ENCODE assay signal across 8 cellular contexts in genomic region chr14:81401420-81402122, GRCh38. TPM values are rescaled to one million over a fixed set of nuclear protein-coding genes. Genes with fewer than 3 reads are reported as not detected.
DNase-seq lines count a peak whose midpoint lies in the region; ATAC-seq and TF ChIP-seq lines count a peak whose summit lies in the region.

No MANE protein-coding gene starts in this region.

- H3K36me3 Mint-ChIP-seq in natural killer cell treated with Interleukin-12 subunit alpha and Interleukin-12 subunit beta and Interleukin-15 and Interleukin-18, amount 100 ng/mL, for 72 hours = no peaks in the 10 kb centered on the region
- H3K36me3 Mint-ChIP-seq in natural killer cell = no peaks in the 10 kb centered on the region

- H3K27me3 Mint-ChIP-seq in natural killer cell treated with Interleukin-12 subunit alpha and Interleukin-12 subunit beta and Interleukin-15 and Interleukin-18, amount 100 ng/mL, for 72 hours = peaks cover 12 to 45% of the 10 kb centered on the region in 2 donors
- H3K27me3 Mint-ChIP-seq in natural killer cell (ENCODE audit: low read depth in 2 of 2) = peaks cover 7% of the 10 kb centered on the region in 2 donors

- H3K4me1 Mint-ChIP-seq in natural killer cell treated with Interleukin-12 subunit alpha and Interleukin-12 subunit beta and Interleukin-15 and Interleukin-18, amount 100 ng/mL, for 72 hours (ENCODE audit: low read depth in 2 of 2) = peaks cover 12 to 21% of the 10 kb centered on the region in 2 donors
- H3K4me1 Mint-ChIP-seq in natural killer cell = no peaks in the 10 kb centered on the region

- intact Hi-C loops in natural killer cell (cut with micrococcal nuclease) = no loop called here

- no peak overlapping the region for H3K4me3 ChIP-seq in fibroblast of the aortic adventitia (ENCODE audit: low read depth, low read length)

- no peak for DNase-seq in natural killer cell treated with Interleukin-12 subunit alpha and Interleukin-12 subunit beta and Interleukin-15 and Interleukin-18, amount 100 ng/mL, for 72 hours (ENCODE audit: low spot score)
- DNase-seq in natural killer cell = no peak
- DNase-seq in NCI-H460 (ENCODE audit: extremely low read depth, low read depth) = peak; percentile 7
- peak; percentile 94 for DNase-seq in fibroblast of the aortic adventitia (ENCODE audit: low read depth)
- no peak for DNase-seq in SW 1271 (lab: John Stamatoyannopoulos, UW)
- DNase-seq in stimulated activated naive CD4-positive, alpha-beta T cell treated with Interleukin-2 at 50 U/mL for 16 hours (lab: John Stamatoyannopoulos, UW) = no peak
- no peak for DNase-seq in activated CD4-positive, CD25-positive, alpha-beta regulatory T cell treated with anti-CD3 and anti-CD28 coated beads, Interleukin-2, amount 50 U/mL, for 72 hours

- H3K4me3 Mint-ChIP-seq in natural killer cell treated with Interleukin-12 subunit alpha and Interleukin-12 subunit beta and Interleukin-15 and Interleukin-18, amount 100 ng/mL, for 72 hours = peak overlapping the region; percentile 28
- H3K4me3 Mint-ChIP-seq in natural killer cell = no peak overlapping the region

- TF ChIP-seq CTCF in natural killer cell (IDR thresholded peaks at IDR 0.05) (no peak), fibroblast of the aortic adventitia (IDR thresholded peaks at IDR 0.05; ENCODE audit: insufficient read depth, low read length) (no peak)

- peaks cover 3% of the 10 kb centered on the region for H3K9me3 Mint-ChIP-seq in natural killer cell treated with Interleukin-12 subunit alpha and Interleukin-12 subunit beta and Interleukin-15 and Interleukin-18, amount 100 ng/mL, for 72 hours
- H3K9me3 Mint-ChIP-seq in natural killer cell = no peaks in the 10 kb centered on the region

- peak overlapping the region; percentile 19 to 31 for H3K27ac Mint-ChIP-seq in natural killer cell treated with Interleukin-12 subunit alpha and Interleukin-12 subunit beta and Interleukin-15 and Interleukin-18, amount 100 ng/mL, for 72 hours
- no peak overlapping the region for H3K27ac Mint-ChIP-seq in natural killer cell

- ATAC-seq in natural killer cell treated with Interleukin-12 subunit alpha and Interleukin-12 subunit beta and Interleukin-15 and Interleukin-18, amount 100 ng/mL, for 72 hours = peak; percentile 68 to 70
- ATAC-seq in natural killer cell = no peak
- ATAC-seq in GM19035 (IDR thresholded peaks at IDR 0.05; ENCODE audit: unreplicated experiment) = no peak

RNA-seq across cellular contexts. Expression of gene STON2, which starts 1.4 kb away (rescaled TPM):
- under 1 TPM; 0.42 to 0.55 TPM for total RNA-seq in natural killer cell treated with Interleukin-12 subunit alpha and Interleukin-12 subunit beta and Interleukin-15 and Interleukin-18, amount 100 ng/mL, for 72 hours
- total RNA-seq in natural killer cell = 1 to 10 TPM; 1.7 to 4.8 (median 3.8) TPM
- total RNA-seq in NCI-H460 (2014; rRNA removed; shearing (Covaris generic)) = 0.32 and 0.40 TPM in 2 replicates
- polyA plus RNA-seq in NCI-H460 (2014; cell fraction: nucleus; rRNA removed) = 0.14 and 2.3 TPM in 2 replicates
- total RNA-seq in fibroblast of the aortic adventitia (ENCODE audit: low replicate concordance) = 3.3 and 4.5 TPM in 2 replicates

Comparison
In these comparisons a context has a peak if more than half of its experiments do, and no peak if none do; other contexts are left out.
1. ATAC-seq: peak in natural killer cell treated with Interleukin-12 subunit alpha and Interleukin-12 subunit beta and Interleukin-15 and Interleukin-18, amount 100 ng/mL, for 72 hours (2 of 2); none in natural killer cell (0 of 3) and GM19035 (single experiment).
2. H3K27ac Mint-ChIP-seq: peak in natural killer cell treated with Interleukin-12 subunit alpha and Interleukin-12 subunit beta and Interleukin-15 and Interleukin-18, amount 100 ng/mL, for 72 hours (2 of 2); none in natural killer cell (0 of 2).
3. DNase-seq: peak in NCI-H460 (single experiment) and fibroblast of the aortic adventitia (single experiment); none in natural killer cell treated with Interleukin-12 subunit alpha and Interleukin-12 subunit beta and Interleukin-15 and Interleukin-18, amount 100 ng/mL, for 72 hours (single experiment), natural killer cell (single experiment), SW 1271 (0 of 2), stimulated activated naive CD4-positive, alpha-beta T cell treated with Interleukin-2 at 50 U/mL for 16 hours (single experiment) and activated CD4-positive, CD25-positive, alpha-beta regulatory T cell treated with anti-CD3 and anti-CD28 coated beads, Interleukin-2, amount 50 U/mL, for 72 hours (single experiment).